ENCODE assay signal across 14 cellular contexts in genomic region chr7:83011954-83012353, GRCh38.
DNase-seq lines count a peak whose midpoint lies in the region; ATAC-seq, FAIRE-seq and TF ChIP-seq lines count a peak whose summit lies in the region.
"Had no signal": no experiment of that assay in that cellular context is flagged by ENCODE, and none has a peak within 500 bp of the region (broad histone marks: within the 10 kb centered on the region; RNA-seq: fewer than 3 reads in every experiment).

No MANE protein-coding gene starts in this region.

- FAIRE-seq in HepG2 (lab: Jason Lieb, UNC) (no peak), kidney (lab: Jason Lieb, UNC) (peak; percentile 30)
- FAIRE-seq: H54 had no signal

- H3K27me3 ChIP-seq in HepG2 (ENCODE audit: control insufficient read depth in 1 of 2, insufficient read depth in 2 of 2, low read length in 2 of 2) (no peaks in the 10 kb centered on the region), right lobe of liver (no peaks in the 10 kb centered on the region)
- H3K27me3 ChIP-seq: BLaER1 treated with 17β-estradiol and CSF1 and Interleukin-3, amounts not matched to agents 10 nM and 100 nM had no signal

- no peak for TF ChIP-seq EP300 in HepG2 (IDR thresholded peaks at IDR 0.05; ENCODE audit: low read depth in 2 of 2, low read length in 2 of 2)
- no peak for TF ChIP-seq EP300 in HepG2 (CRISPR knock-in tag; IDR thresholded peaks at IDR 0.05; ENCODE audit: borderline replicate concordance)

- ATAC-seq in HepG2: no peak
- no peak for ATAC-seq in right lobe of liver
- ATAC-seq in left colon: no peak

- H3K4me3 ChIP-seq in HepG2 (replicated peaks in 1 of 3; ENCODE audit: insufficient read depth in 1 of 3, low read depth in 2 of 3, low read length in 3 of 3): no peak overlapping the region
- H3K4me3 ChIP-seq in right lobe of liver: no peak overlapping the region
- H3K4me3 ChIP-seq in kidney (ENCODE audit: low read length in 2 of 2): no peak overlapping the region
- H3K4me3 ChIP-seq: BLaER1 treated with 17β-estradiol and CSF1 and Interleukin-3, amounts not matched to agents 10 nM and 100 nM had no signal

- CTCF ChIA-PET in HepG2 (lab: Yijun Ruan, JAX; ENCODE audit: low intra/inter-chr PET ratio, low total read pairs): no interaction called here

- no peak overlapping the region for H2AFZ ChIP-seq in HepG2 (ENCODE audit: low read length)

- TF ChIP-seq POLR2A in HepG2 (IDR thresholded peaks at IDR 0.05; ENCODE audit: insufficient read depth in 1 of 2, low read depth in 2 of 2, low read length in 2 of 2) (no peak), right lobe of liver (IDR thresholded peaks at IDR 0.05) (no peak)

- H3K36me3 ChIP-seq in HepG2 (replicated peaks in 1 of 2; ENCODE audit: control insufficient read depth in 1 of 2, insufficient read depth in 2 of 2, low read length in 2 of 2) (no peaks in the 10 kb centered on the region), right lobe of liver (no peaks in the 10 kb centered on the region), kidney (ENCODE audit: control insufficient read depth in 1 of 2, insufficient read depth in 2 of 2, low read length in 2 of 2) (no peaks in the 10 kb centered on the region)
- H3K36me3 ChIP-seq: BLaER1 treated with 17β-estradiol and CSF1 and Interleukin-3, amounts not matched to agents 10 nM and 100 nM had no signal

- H3K9ac ChIP-seq in HepG2 (ENCODE audit: insufficient read depth, low read depth, low read length) (no peak overlapping the region), kidney (ENCODE audit: low read length in 2 of 2) (no peak overlapping the region)
- H3K9ac ChIP-seq: BLaER1 treated with 17β-estradiol and CSF1 and Interleukin-3, amounts not matched to agents 10 nM and 100 nM had no signal

- H3K4me1 ChIP-seq in HepG2 (ENCODE audit: insufficient read depth, low read length): no peaks in the 10 kb centered on the region
- no peaks in the 10 kb centered on the region for H3K4me1 ChIP-seq in right lobe of liver
- H3K4me1 ChIP-seq in kidney (ENCODE audit: control insufficient read depth in 1 of 2, insufficient read depth in 1 of 2, low read depth in 1 of 2, low read length in 2 of 2): no peaks in the 10 kb centered on the region

- no TSS peak for BruUV-seq in HepG2 (replicated peaks; lab: Mats Ljungman, UMichigan)

- POLR2A ChIA-PET in HepG2 (lab: Yijun Ruan, JAX): no interaction called here

- TF ChIP-seq CTCF in HepG2 (CRISPR knock-in tag; IDR thresholded peaks at IDR 0.05) (no peak), right lobe of liver (IDR thresholded peaks at IDR 0.05) (no peak), kidney (IDR thresholded peaks at IDR 0.05; ENCODE audit: borderline replicate concordance, extremely low read depth, insufficient read depth) (no peak)

- 0% methylated on average over 1 of the region's 1 CpG for WGBS in HepG2 (ENCODE audit: low lambda C conversion rate)
- WGBS in right lobe of liver (ENCODE audit: insufficient coverage, low coverage, low lambda C conversion rate, missing lambda C conversion rate): 65% methylated on average over 1 of the region's 1 CpG

- H3K9me3 ChIP-seq in HepG2 (ENCODE audit: low read length): no peaks in the 10 kb centered on the region
- H3K9me3 ChIP-seq in right lobe of liver: no peaks in the 10 kb centered on the region
- H3K9me3 ChIP-seq in kidney (ENCODE audit: control insufficient read depth in 1 of 2, low read length in 2 of 2): no peaks in the 10 kb centered on the region
- H3K9me3 ChIP-seq: BLaER1 treated with 17β-estradiol and CSF1 and Interleukin-3, amounts not matched to agents 10 nM and 100 nM had no signal

- intact Hi-C loops in HepG2 (cut with micrococcal nuclease; ENCODE audit: unreplicated experiment) (no loop called here), right lobe of liver (cut with DNase I) (no loop called here), kidney (cut with DNase I) (no loop called here), left colon (cut with DNase I, micrococcal nuclease) (no loop called here)

- in situ Hi-C loops in HepG2 (cut with HindIII; ENCODE audit: extremely low pct_ligation_motif_present, low pct_unique_long_range_greater_than_20kb): no loop called here

- H3K79me2 ChIP-seq in HepG2 (ENCODE audit: insufficient read depth, low read length): no peaks in the 10 kb centered on the region

- H3K4me2 ChIP-seq in HepG2 (ENCODE audit: low read depth, low read length): no peak overlapping the region

- no peak for TF ChIP-seq RAD21 in HepG2 (CRISPR knock-in tag; IDR thresholded peaks at IDR 0.05)

- no peaks in the 10 kb centered on the region for H4K20me1 ChIP-seq in HepG2 (ENCODE audit: insufficient read depth, low read length)
- H4K20me1 ChIP-seq: BLaER1 treated with 17β-estradiol and CSF1 and Interleukin-3, amounts not matched to agents 10 nM and 100 nM had no signal

- DNase-seq in HepG2 (ENCODE audit: low spot score) (no peak), right lobe of liver (no peak), dermis microvascular lymphatic vessel endothelial cell (ENCODE audit: low read depth in 2 of 2) (peak; percentile 18 to 28), kidney (no peak), left colon (no peak), middle frontal gyrus (ENCODE audit: extremely low spot score, low spot score) (no peak), C1 segment of cervical spinal cord (lab: John Stamatoyannopoulos, UW) (no peak)
- DNase-seq: 8988T; ACHN; CD4-positive, alpha-beta T cell; DND-41; GF-D8 had no signal

- H3K27ac ChIP-seq in HepG2 (ENCODE audit: extremely low read length, insufficient read depth, low read length): no peak overlapping the region
- H3K27ac ChIP-seq in right lobe of liver: no peak overlapping the region
- no peak overlapping the region for H3K27ac ChIP-seq in kidney (ENCODE audit: low read depth in 2 of 2, low read length in 2 of 2)
- H3K27ac ChIP-seq: BLaER1 treated with 17β-estradiol and CSF1 and Interleukin-3, amounts not matched to agents 10 nM and 100 nM had no signal

TF ChIP-seq in HepG2, 621 proteins besides CTCF, POLR2A, EP300 and RAD21:
- TF ChIP-seq MAFK (conservative IDR thresholded peaks at IDR 0.05 in 1 of 2, IDR thresholded peaks at IDR 0.05 in 1 of 2; ENCODE audit: low read length in 2 of 2): peak; percentile 70 to 84; a peak in 3 of 4 replicates
- no peak for TF ChIP-seq ZBTB42 (CRISPR knock-in tag; IDR thresholded peaks at IDR 0.05)
- TF ChIP-seq MAFF (IDR thresholded peaks at IDR 0.05; ENCODE audit: low read depth, low read length): peak; percentile 75
- TF ChIP-seq ATF3 (CRISPR knock-in tag; IDR thresholded peaks at IDR 0.05): no peak

Comparison
In these comparisons a context has a peak if more than half of its experiments do, and no peak if none do; other contexts are left out.
1. DNase-seq: peak in dermis microvascular lymphatic vessel endothelial cell (2 of 2); none in HepG2 (single experiment), right lobe of liver (0 of 3), kidney (single experiment), left colon (0 of 2), middle frontal gyrus (single experiment) and C1 segment of cervical spinal cord (0 of 14).